ENCODE assay signal across 8 cellular contexts in the genomic region with DNA sequence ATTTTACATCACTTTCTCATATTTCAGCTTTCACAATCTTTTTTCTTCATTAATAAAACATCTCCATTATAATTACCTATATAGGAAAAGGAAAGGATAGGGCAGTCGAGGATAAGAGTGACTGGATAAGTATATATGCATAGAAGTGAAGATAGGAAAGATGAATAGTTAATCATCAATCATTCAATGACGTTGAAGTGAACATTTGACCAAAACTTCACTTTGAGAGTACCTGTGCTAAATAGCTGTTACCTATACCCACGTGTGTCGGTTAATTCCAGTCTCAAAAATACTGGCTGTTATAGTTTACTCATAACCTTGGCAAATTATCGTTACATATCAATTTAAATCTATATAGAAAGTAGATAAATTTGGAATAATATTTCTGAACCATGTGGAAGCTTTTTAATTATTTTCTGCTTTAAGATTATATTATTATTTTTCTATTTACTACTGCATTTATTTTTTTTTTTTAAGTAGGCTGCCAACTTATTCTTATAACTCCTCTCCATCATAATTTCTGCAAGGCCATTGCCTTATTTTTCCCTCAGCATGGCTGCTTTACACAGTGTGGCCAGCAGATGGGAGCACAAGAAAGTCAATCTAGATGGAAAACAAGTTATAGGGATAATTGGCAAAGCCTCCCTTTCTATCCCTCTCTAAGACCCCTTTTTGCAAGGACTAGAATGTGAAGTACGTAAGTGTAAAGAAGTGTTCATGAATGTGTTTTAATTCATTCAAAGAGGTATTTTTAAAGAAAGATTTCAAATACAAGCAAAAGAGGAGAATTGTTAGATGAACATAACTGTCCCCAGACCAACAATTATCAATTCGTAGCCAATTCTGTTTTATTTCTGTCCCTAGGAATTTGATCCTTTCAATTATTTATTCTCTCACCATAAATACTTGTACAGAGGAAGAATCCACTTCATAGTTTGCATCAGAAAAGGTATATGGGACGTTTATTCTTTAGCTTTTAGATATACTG.
DNase-seq lines count a peak whose midpoint lies in the region; ATAC-seq, FAIRE-seq and TF ChIP-seq lines count a peak whose summit lies in the region.

No MANE protein-coding gene starts in this region.

- H3K9me3 Mint-ChIP-seq in endodermal cell = no peaks in the 10 kb centered on the region

- H3K4me3 ChIP-seq in endodermal cell (ENCODE audit: low read length) (no peak overlapping the region), pancreas (no peak overlapping the region)

- FAIRE-seq in pancreas (lab: Jason Lieb, UNC) = no peak

- H3K27me3 Mint-ChIP-seq in endodermal cell (ENCODE audit: insufficient read depth) = no peaks in the 10 kb centered on the region

- peak in 1 of 4 donors; percentile 63 for ATAC-seq in pancreas
- ATAC-seq in HG03520 (IDR thresholded peaks at IDR 0.05; ENCODE audit: unreplicated experiment) = no peak
- no peak for ATAC-seq in GM19324 (IDR thresholded peaks at IDR 0.05; ENCODE audit: low FRiP score, unreplicated experiment)

- DNase-seq in ACHN (peak; percentile 60), GM13976 (ENCODE audit: low spot score) (no peak), NCI-H774 (lab: John Stamatoyannopoulos, UW) (peak; percentile 29), endodermal cell (peak; percentile 76), pancreas (peak in 1 of 6 donors; percentile 12)
- no peak for DNase-seq in activated T-cell treated with anti-CD3 and anti-CD28 coated beads, Interleukin-2, amount 50 U/mL, for 1 hour

- no peak overlapping the region for H3K27ac ChIP-seq in endodermal cell (ENCODE audit: low read depth, low read length)
- no peak overlapping the region for H3K27ac ChIP-seq in pancreas

- H3K4me3 Mint-ChIP-seq in endodermal cell = no peak overlapping the region

- H3K4me1 Mint-ChIP-seq in endodermal cell = peaks cover 5% of the 10 kb centered on the region

- WGBS in endodermal cell (ENCODE audit: insufficient coverage in 1 of 2, insufficient read length in 1 of 2), 2 experiments = 67 to 87% methylated on average over 1 to 6 of the region's 8 CpGs
- 30 to 41% methylated on average over 8 of the region's 8 CpGs for WGBS in pancreas, 2 donors

- H3K36me3 Mint-ChIP-seq in endodermal cell (ENCODE audit: low read depth) = no peaks in the 10 kb centered on the region

- intact Hi-C loops in pancreas (cut with DNase I) = no loop called here

- H3K9ac ChIP-seq in endodermal cell (ENCODE audit: extremely low read depth, low read length, poor library complexity, severe bottlenecking) = no peak overlapping the region

- H3K4me1 ChIP-seq in endodermal cell (ENCODE audit: control insufficient read depth, insufficient read depth, low read length) = no peaks in the 10 kb centered on the region
- H3K4me1 ChIP-seq in pancreas = no peaks in the 10 kb centered on the region

- no peak overlapping the region for H3K27ac Mint-ChIP-seq in endodermal cell

- H3K27me3 ChIP-seq in endodermal cell (ENCODE audit: control insufficient read depth, insufficient read depth, low read length, poor library complexity, severe bottlenecking) = no peaks in the 10 kb centered on the region
- H3K27me3 ChIP-seq in pancreas = no peaks in the 10 kb centered on the region

- no peaks in the 10 kb centered on the region for H3K36me3 ChIP-seq in endodermal cell (ENCODE audit: control insufficient read depth, insufficient read depth, low read length)
- H3K36me3 ChIP-seq in pancreas = no peaks in the 10 kb centered on the region

- H3K9me3 ChIP-seq in endodermal cell (ENCODE audit: control insufficient read depth, low read length) (no peaks in the 10 kb centered on the region), pancreas (no peaks in the 10 kb centered on the region)

- in situ Hi-C loops in ACHN (cut with HindIII; ENCODE audit: low pct_ligation_motif_present, low pct_unique_long_range_greater_than_20kb, low sequenced_read_pairs) (no loop called here), GM13976 (cut with MboI; ENCODE audit: low sequenced_read_pairs, unreplicated experiment) (no loop called here)

- TF ChIP-seq CTCF in GM13976 (IDR thresholded peaks at IDR 0.05; ENCODE audit: borderline replicate concordance, control extremely low read depth, extremely low read depth, insufficient read depth, missing control alignments) (peak; percentile 4), endodermal cell (conservative IDR thresholded peaks at IDR 0.05) (peak; percentile 82), pancreas (IDR thresholded peaks at IDR 0.05) (peak in 3 of 4 donors; percentile 9 to 42 (median 24))

Comparison
In these comparisons a context has a peak if more than half of its experiments do, and no peak if none do; other contexts are left out.
1. DNase-seq: peak in ACHN (single experiment), NCI-H774 (single experiment) and endodermal cell (single experiment); none in GM13976 (single experiment) and activated T-cell treated with anti-CD3 and anti-CD28 coated beads, Interleukin-2, amount 50 U/mL, for 1 hour (single experiment).
2. CTCF ChIP-seq: peak in every context shown above with its lines; median percentile 82 in endodermal cell; 24 in pancreas; 4 in GM13976.